Comparison of ENCODE assay signal across 1 cellular context in the genomic region with DNA sequence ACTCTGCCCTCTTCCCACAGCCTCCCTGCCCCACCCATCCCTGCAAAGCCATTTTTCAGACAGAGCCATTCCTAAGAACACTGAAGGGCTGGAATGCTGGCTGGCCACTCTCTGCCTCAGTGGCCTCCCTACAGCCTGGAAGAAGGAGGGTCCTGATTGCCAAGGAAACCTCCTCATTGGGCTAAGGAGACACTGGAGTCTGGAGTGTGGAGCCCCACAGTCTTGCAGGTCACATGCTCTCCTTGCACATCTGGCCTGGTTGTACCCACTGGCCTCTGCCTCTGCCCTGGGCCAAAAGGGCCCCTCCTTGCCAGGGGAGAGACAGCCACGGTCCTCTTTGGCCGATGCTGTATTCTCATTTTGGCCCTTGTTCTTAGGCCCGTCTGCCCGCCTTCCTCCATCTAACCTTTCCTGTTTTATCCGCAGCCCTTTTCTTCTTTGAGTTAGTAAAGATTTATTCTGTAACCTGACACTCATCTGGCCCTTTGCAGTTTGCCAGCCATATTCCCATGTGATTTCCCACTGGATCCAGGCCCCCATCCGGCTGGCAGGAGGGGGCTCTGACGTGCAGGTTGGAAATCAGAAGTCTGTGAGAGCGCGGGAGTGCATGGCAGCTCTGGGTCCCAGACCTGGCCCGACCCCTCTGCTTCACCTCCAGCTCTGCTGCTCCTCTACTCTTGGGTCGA.
A peak's percentile ranks its signal among the peaks of the same experiment; 100 is the strongest.
TF ChIP-seq lines count a peak whose summit lies in the region.

No MANE protein-coding gene starts in this region.

TF ChIP-seq in HepG2, 621 proteins besides CTCF, POLR2A, EP300 and RAD21:
- TF ChIP-seq, protein P1, sequence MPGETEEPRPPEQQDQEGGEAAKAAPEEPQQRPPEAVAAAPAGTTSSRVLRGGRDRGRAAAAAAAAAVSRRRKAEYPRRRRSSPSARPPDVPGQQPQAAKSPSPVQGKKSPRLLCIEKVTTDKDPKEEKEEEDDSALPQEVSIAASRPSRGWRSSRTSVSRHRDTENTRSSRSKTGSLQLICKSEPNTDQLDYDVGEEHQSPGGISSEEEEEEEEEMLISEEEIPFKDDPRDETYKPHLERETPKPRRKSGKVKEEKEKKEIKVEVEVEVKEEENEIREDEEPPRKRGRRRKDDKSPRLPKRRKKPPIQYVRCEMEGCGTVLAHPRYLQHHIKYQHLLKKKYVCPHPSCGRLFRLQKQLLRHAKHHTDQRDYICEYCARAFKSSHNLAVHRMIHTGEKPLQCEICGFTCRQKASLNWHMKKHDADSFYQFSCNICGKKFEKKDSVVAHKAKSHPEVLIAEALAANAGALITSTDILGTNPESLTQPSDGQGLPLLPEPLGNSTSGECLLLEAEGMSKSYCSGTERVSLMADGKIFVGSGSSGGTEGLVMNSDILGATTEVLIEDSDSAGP (CRISPR knock-in tag; IDR thresholded peaks at IDR 0.05; ENCODE audit: borderline replicate concordance): peak; percentile 24; the same call in 1 of the 2 replicates
- TF ChIP-seq ATAD3A (CRISPR knock-in tag; IDR thresholded peaks at IDR 0.05) (no peak), HNF1B (CRISPR knock-in tag; IDR thresholded peaks at IDR 0.05) (no peak), POLR2G (IDR thresholded peaks at IDR 0.05; ENCODE audit: low read depth, low read length) (no peak), RBM22 (optimal IDR thresholded peaks at IDR 0.05; ENCODE audit: low read length) (no peak), JARID2 (CRISPR knock-in tag; IDR thresholded peaks at IDR 0.05; ENCODE audit: insufficient replicate concordance) (no peak)
